Comparison of ENCODE assay signal across 3 cellular contexts in the genomic region with DNA sequence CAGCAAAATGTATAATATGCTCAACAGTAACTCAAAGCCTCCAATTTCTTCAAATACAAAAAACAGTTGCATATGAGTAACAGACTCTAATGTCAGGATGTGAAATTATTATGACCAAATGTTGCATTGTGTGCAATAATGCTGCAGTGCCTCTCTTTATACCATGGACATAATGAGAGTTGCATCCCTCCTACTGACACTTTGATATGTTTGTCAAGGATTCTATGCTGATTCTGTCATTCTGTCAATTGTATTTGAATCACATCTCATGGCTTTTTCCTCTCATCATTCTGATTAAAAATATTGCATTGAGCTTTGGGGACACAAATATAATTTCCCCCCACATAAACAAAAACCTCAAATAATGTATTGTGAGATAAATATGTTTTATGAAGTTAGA.
"Had no signal": no experiment of that assay in that cellular context is flagged by ENCODE, and none has a peak within 500 bp of the region (broad histone marks: within the 10 kb centered on the region; RNA-seq: fewer than 3 reads in every experiment).

No MANE protein-coding gene starts in this region.

- DNase-seq: GDM1, GF-D8 had no signal

- H3K4me3 ChIP-seq: GM12878 had no signal

- ATAC-seq: GM12878 had no signal
